Comparison of ENCODE assay signal across 8 cellular contexts in genomic region chr12:52385226-52385702, GRCh38. TPM values are rescaled to one million over a fixed set of nuclear protein-coding genes. Genes with fewer than 3 reads are reported as not detected.
"Had no signal": no experiment of that assay in that cellular context is flagged by ENCODE, and none has a peak within 500 bp of the region (broad histone marks: within the 10 kb centered on the region; RNA-seq: fewer than 3 reads in every experiment).

TSS of gene KRT84 (minus strand) at chr12:52385652. CDS start at chr12:52385585, 67 bp downstream.

- ATAC-seq: GM23338 had no signal

- H3K4me3 ChIP-seq: GM23338 had no signal

- H3K9me3 Mint-ChIP-seq: GM23338, H9 had no signal

- H3K27ac Mint-ChIP-seq: GM23338, H9 had no signal

- DNase-seq: H9, HCEC 1CT, IMR-90 had no signal

- H3K4me3 Mint-ChIP-seq: GM23338, H9 had no signal

- FAIRE-seq: H1, H54, HTR-8/SVneo had no signal

- H3K4me2 ChIP-seq: GM23338 had no signal

- H2AFZ ChIP-seq: GM23338 had no signal

RNA-seq across cellular contexts. Expression of gene KRT84, which starts in this region (rescaled TPM):
- total RNA-seq: GM23338, H1, H9, HT-29, IMR-90 had no signal
- polyA plus RNA-seq: GM23338, H1, IMR-90 had no signal
